ENCODE assay signal across 1 cellular context in genomic region chr9:34190996-34191892, GRCh38.
TF ChIP-seq lines count a peak whose summit lies in the region.

No MANE protein-coding gene starts in this region.

TF ChIP-seq in H1, 55 proteins besides CTCF, POLR2A, EP300 and RAD21 (continued from another document):
- no peak for TF ChIP-seq HDAC6 (IDR thresholded peaks at IDR 0.05; ENCODE audit: low read depth, low read length)
- TF ChIP-seq CHD7 (IDR thresholded peaks at IDR 0.05; ENCODE audit: insufficient replicate concordance, low read length): no peak
- TF ChIP-seq TEAD4 (IDR thresholded peaks at IDR 0.05; ENCODE audit: low read depth, low read length): no peak
- no peak for TF ChIP-seq KDM5A (IDR thresholded peaks at IDR 0.05; ENCODE audit: low read length)
- no peak for TF ChIP-seq RXRA (IDR thresholded peaks at IDR 0.05; ENCODE audit: insufficient read depth, low read depth, low read length)
